In genomic region chr4:2417196-2417764, GRCh38 we compare ENCODE assay signal across 8 cellular contexts. TPM values are rescaled to one million over a fixed set of nuclear protein-coding genes. Genes with fewer than 3 reads are reported as not detected.
A peak's percentile ranks its signal among the peaks of the same experiment; 100 is the strongest.
DNase-seq lines count a peak whose midpoint lies in the region; ATAC-seq and TF ChIP-seq lines count a peak whose summit lies in the region.

No MANE protein-coding gene starts in this region.

- no peaks in the 10 kb centered on the region for H3K36me3 ChIP-seq in stomach

- H3K4me3 ChIP-seq in stomach = peak overlapping the region; percentile 65 to 80 (median 71)

- peaks cover 36 to 56% (median 50%) of the 10 kb centered on the region in 4 donors for H3K4me1 ChIP-seq in stomach

- peaks cover 0 to 56% (median 11%) of the 10 kb centered on the region in 3 donors for H3K27me3 ChIP-seq in stomach

- peaks cover 55% of the 10 kb centered on the region for H3K4me1 Mint-ChIP-seq in activated T-helper 1 cell treated with anti-CD3 and anti-CD28 coated beads, Interleukin-12 subunit alpha, Interleukin-12 subunit beta, Interleukin-2, Interleukin-4 antibody, amounts not matched to agents 30 ng/mL and 10 ng/mL and 1 ng/mL, durations not matched to agents 14 hours and 24 hours and 36 hours (ENCODE audit: low read depth)
- peaks cover 61 to 63% of the 10 kb centered on the region in 2 donors for H3K4me1 Mint-ChIP-seq in immature natural killer cell

- H3K9me3 ChIP-seq in stomach = no peaks in the 10 kb centered on the region

- 0 to 1% (median 0%) methylated on average over 8 to 63 of the region's 63 CpGs for WGBS in stomach, 5 donors

- no peak for ATAC-seq in HG02623 (IDR thresholded peaks at IDR 0.05; ENCODE audit: unreplicated experiment)

- DNase-seq in NCI-H748 (lab: John Stamatoyannopoulos, UW; ENCODE audit: unreplicated experiment) = peak; percentile 3
- DNase-seq in NCI-H748 treated with DMSO at 0.1 percent for 48 hours (lab: John Stamatoyannopoulos, UW) = no peak
- no peak for DNase-seq in activated T-helper 1 cell treated with anti-CD3 and anti-CD28 coated beads, Interleukin-12 subunit alpha, Interleukin-12 subunit beta, Interleukin-2, Interleukin-4 antibody, amounts not matched to agents 30 ng/mL and 10 ng/mL and 1 ng/mL, durations not matched to agents 14 hours and 24 hours and 36 hours (ENCODE audit: low spot score)
- peak in 1 of 3 donors; percentile 33 for DNase-seq in immature natural killer cell
- no peak for DNase-seq in stomach
- no peak for DNase-seq in OCI-M2 (lab: John Stamatoyannopoulos, UW; ENCODE audit: unreplicated experiment)
- no peak for DNase-seq in GOT3 (lab: John Stamatoyannopoulos, UW)

- peak overlapping the region; percentile 85 for H3K4me3 Mint-ChIP-seq in activated T-helper 1 cell treated with anti-CD3 and anti-CD28 coated beads, Interleukin-12 subunit alpha, Interleukin-12 subunit beta, Interleukin-2, Interleukin-4 antibody, amounts not matched to agents 30 ng/mL and 10 ng/mL and 1 ng/mL, durations not matched to agents 14 hours and 24 hours and 36 hours
- H3K4me3 Mint-ChIP-seq in immature natural killer cell = peak overlapping the region; percentile 89 to 93 (median 91)

- TF ChIP-seq POLR2A in stomach (IDR thresholded peaks at IDR 0.05) = no peak

- no peak overlapping the region for H3K27ac Mint-ChIP-seq in activated T-helper 1 cell treated with anti-CD3 and anti-CD28 coated beads, Interleukin-12 subunit alpha, Interleukin-12 subunit beta, Interleukin-2, Interleukin-4 antibody, amounts not matched to agents 30 ng/mL and 10 ng/mL and 1 ng/mL, durations not matched to agents 14 hours and 24 hours and 36 hours
- H3K27ac Mint-ChIP-seq in immature natural killer cell = peak overlapping the region in 5 of 6 donors; percentile 78 to 94 (median 89)

- H3K36me3 Mint-ChIP-seq in activated T-helper 1 cell treated with anti-CD3 and anti-CD28 coated beads, Interleukin-12 subunit alpha, Interleukin-12 subunit beta, Interleukin-2, Interleukin-4 antibody, amounts not matched to agents 30 ng/mL and 10 ng/mL and 1 ng/mL, durations not matched to agents 14 hours and 24 hours and 36 hours (ENCODE audit: low read depth) = peaks cover 4% of the 10 kb centered on the region
- no peaks in the 10 kb centered on the region for H3K36me3 Mint-ChIP-seq in immature natural killer cell

- no peak for TF ChIP-seq EP300 in stomach (IDR thresholded peaks at IDR 0.05)

- H3K27me3 Mint-ChIP-seq in activated T-helper 1 cell treated with anti-CD3 and anti-CD28 coated beads, Interleukin-12 subunit alpha, Interleukin-12 subunit beta, Interleukin-2, Interleukin-4 antibody, amounts not matched to agents 30 ng/mL and 10 ng/mL and 1 ng/mL, durations not matched to agents 14 hours and 24 hours and 36 hours (ENCODE audit: insufficient read depth) = peaks cover 47% of the 10 kb centered on the region
- peaks cover 30 to 66% (median 39%) of the 10 kb centered on the region in 3 donors for H3K27me3 Mint-ChIP-seq in immature natural killer cell (ENCODE audit: low read depth in 3 of 3)

- intact Hi-C loops in activated T-helper 1 cell treated with anti-CD3 and anti-CD28 coated beads, Interleukin-12 subunit alpha, Interleukin-12 subunit beta, Interleukin-2, Interleukin-4 antibody, amounts not matched to agents 30 ng/mL and 10 ng/mL and 1 ng/mL, durations not matched to agents 14 hours and 24 hours and 36 hours (cut with micrococcal nuclease) = loop anchor here (5.0 to 10.0 kb wide), 5 partner anchors 518 to 1540 kb away; partner anchors contain the start of genes HTT, HTT-AS, NSD2 and UVSSA
- intact Hi-C loops in stomach (cut with DNase I; ENCODE audit: low total_unique reads) = loop anchor here (10.0 kb wide), 1 partner anchor 172 kb away; the partner anchor contains the start of genes HAUS3 and POLN

- no peaks in the 10 kb centered on the region for H3K9me3 Mint-ChIP-seq in activated T-helper 1 cell treated with anti-CD3 and anti-CD28 coated beads, Interleukin-12 subunit alpha, Interleukin-12 subunit beta, Interleukin-2, Interleukin-4 antibody, amounts not matched to agents 30 ng/mL and 10 ng/mL and 1 ng/mL, durations not matched to agents 14 hours and 24 hours and 36 hours
- no peaks in the 10 kb centered on the region for H3K9me3 Mint-ChIP-seq in immature natural killer cell

- no peak for TF ChIP-seq CTCF in stomach (IDR thresholded peaks at IDR 0.05)

- H3K27ac ChIP-seq in stomach = peak overlapping the region; percentile 65 to 80 (median 76)

RNA-seq across cellular contexts. Expression of gene ZFYVE28, which starts 1.2 kb away (rescaled TPM):
- total RNA-seq in activated T-helper 1 cell treated with anti-CD3 and anti-CD28 coated beads, Interleukin-12 subunit alpha, Interleukin-12 subunit beta, Interleukin-2, Interleukin-4 antibody, amounts not matched to agents 30 ng/mL and 10 ng/mL and 1 ng/mL, durations not matched to agents 14 hours and 24 hours and 36 hours = 4.6 and 5.1 TPM in 2 replicates
- polyA plus RNA-seq in immature natural killer cell = 10 to 100 TPM; 11.9 to 17.5 (median 14.4) TPM
- 10 to 100 TPM in 3 of 5 donors, 1 to 10 TPM in 2; 5.1 to 88.8 (median 16.9) TPM for total RNA-seq in stomach
- 1 to 10 TPM; 4.9 to 6.5 (median 5.3) TPM for polyA plus RNA-seq in stomach

RNA-seq across cellular contexts. Expression of gene CFAP99, which starts 1.5 kb away (rescaled TPM):
- total RNA-seq in activated T-helper 1 cell treated with anti-CD3 and anti-CD28 coated beads, Interleukin-12 subunit alpha, Interleukin-12 subunit beta, Interleukin-2, Interleukin-4 antibody, amounts not matched to agents 30 ng/mL and 10 ng/mL and 1 ng/mL, durations not matched to agents 14 hours and 24 hours and 36 hours = not detected in 2 replicates
- polyA plus RNA-seq in immature natural killer cell (not detected), stomach (under 1 TPM in 2 of 3 donors, not detected in 1; 0.05 to 0.62 TPM)
- total RNA-seq in stomach = 1 to 10 TPM in 1 of 5 donors, under 1 TPM in 2, not detected in 2; 0.45 to 1.4 (median 0.92) TPM

RNA-seq across cellular contexts. Expression of gene RNF4, which starts 51.6 kb away (rescaled TPM):
- 93.7 and 112 TPM in 2 replicates for total RNA-seq in activated T-helper 1 cell treated with anti-CD3 and anti-CD28 coated beads, Interleukin-12 subunit alpha, Interleukin-12 subunit beta, Interleukin-2, Interleukin-4 antibody, amounts not matched to agents 30 ng/mL and 10 ng/mL and 1 ng/mL, durations not matched to agents 14 hours and 24 hours and 36 hours
- polyA plus RNA-seq in immature natural killer cell (100 to 1,000 TPM in 1 of 3 donors, 10 to 100 TPM in 2; 48.0 to 116 (median 48.2) TPM), stomach (10 to 100 TPM; 15.3 to 29.3 (median 28.8) TPM)
- total RNA-seq in stomach = 10 to 100 TPM in 4 of 5 donors, 1 to 10 TPM in 1; 5.3 to 75.2 (median 42.9) TPM
